Comparison of ENCODE assay signal across 1 cellular context in the genomic region with DNA sequence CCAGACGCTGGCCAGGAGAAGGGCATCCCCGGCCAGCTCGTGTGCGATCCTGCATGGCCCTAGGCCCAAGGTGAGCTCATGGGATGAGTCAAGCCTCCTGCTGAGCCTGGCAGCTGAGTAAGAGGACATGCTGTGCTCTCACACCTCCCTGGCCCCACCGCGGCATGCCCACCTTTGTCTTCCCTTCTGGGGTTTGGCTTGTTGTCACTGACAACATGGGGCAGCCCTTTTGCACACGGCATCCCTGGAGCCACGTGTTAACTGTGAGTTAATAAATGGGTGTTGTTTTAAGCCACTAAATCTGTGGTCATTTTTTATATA.
TF ChIP-seq lines count a peak whose summit lies in the region.

No MANE protein-coding gene starts in this region.

TF ChIP-seq in GM23338, 12 proteins besides CTCF, POLR2A, EP300 and RAD21 (continued from another document):
- TF ChIP-seq, protein P1, sequence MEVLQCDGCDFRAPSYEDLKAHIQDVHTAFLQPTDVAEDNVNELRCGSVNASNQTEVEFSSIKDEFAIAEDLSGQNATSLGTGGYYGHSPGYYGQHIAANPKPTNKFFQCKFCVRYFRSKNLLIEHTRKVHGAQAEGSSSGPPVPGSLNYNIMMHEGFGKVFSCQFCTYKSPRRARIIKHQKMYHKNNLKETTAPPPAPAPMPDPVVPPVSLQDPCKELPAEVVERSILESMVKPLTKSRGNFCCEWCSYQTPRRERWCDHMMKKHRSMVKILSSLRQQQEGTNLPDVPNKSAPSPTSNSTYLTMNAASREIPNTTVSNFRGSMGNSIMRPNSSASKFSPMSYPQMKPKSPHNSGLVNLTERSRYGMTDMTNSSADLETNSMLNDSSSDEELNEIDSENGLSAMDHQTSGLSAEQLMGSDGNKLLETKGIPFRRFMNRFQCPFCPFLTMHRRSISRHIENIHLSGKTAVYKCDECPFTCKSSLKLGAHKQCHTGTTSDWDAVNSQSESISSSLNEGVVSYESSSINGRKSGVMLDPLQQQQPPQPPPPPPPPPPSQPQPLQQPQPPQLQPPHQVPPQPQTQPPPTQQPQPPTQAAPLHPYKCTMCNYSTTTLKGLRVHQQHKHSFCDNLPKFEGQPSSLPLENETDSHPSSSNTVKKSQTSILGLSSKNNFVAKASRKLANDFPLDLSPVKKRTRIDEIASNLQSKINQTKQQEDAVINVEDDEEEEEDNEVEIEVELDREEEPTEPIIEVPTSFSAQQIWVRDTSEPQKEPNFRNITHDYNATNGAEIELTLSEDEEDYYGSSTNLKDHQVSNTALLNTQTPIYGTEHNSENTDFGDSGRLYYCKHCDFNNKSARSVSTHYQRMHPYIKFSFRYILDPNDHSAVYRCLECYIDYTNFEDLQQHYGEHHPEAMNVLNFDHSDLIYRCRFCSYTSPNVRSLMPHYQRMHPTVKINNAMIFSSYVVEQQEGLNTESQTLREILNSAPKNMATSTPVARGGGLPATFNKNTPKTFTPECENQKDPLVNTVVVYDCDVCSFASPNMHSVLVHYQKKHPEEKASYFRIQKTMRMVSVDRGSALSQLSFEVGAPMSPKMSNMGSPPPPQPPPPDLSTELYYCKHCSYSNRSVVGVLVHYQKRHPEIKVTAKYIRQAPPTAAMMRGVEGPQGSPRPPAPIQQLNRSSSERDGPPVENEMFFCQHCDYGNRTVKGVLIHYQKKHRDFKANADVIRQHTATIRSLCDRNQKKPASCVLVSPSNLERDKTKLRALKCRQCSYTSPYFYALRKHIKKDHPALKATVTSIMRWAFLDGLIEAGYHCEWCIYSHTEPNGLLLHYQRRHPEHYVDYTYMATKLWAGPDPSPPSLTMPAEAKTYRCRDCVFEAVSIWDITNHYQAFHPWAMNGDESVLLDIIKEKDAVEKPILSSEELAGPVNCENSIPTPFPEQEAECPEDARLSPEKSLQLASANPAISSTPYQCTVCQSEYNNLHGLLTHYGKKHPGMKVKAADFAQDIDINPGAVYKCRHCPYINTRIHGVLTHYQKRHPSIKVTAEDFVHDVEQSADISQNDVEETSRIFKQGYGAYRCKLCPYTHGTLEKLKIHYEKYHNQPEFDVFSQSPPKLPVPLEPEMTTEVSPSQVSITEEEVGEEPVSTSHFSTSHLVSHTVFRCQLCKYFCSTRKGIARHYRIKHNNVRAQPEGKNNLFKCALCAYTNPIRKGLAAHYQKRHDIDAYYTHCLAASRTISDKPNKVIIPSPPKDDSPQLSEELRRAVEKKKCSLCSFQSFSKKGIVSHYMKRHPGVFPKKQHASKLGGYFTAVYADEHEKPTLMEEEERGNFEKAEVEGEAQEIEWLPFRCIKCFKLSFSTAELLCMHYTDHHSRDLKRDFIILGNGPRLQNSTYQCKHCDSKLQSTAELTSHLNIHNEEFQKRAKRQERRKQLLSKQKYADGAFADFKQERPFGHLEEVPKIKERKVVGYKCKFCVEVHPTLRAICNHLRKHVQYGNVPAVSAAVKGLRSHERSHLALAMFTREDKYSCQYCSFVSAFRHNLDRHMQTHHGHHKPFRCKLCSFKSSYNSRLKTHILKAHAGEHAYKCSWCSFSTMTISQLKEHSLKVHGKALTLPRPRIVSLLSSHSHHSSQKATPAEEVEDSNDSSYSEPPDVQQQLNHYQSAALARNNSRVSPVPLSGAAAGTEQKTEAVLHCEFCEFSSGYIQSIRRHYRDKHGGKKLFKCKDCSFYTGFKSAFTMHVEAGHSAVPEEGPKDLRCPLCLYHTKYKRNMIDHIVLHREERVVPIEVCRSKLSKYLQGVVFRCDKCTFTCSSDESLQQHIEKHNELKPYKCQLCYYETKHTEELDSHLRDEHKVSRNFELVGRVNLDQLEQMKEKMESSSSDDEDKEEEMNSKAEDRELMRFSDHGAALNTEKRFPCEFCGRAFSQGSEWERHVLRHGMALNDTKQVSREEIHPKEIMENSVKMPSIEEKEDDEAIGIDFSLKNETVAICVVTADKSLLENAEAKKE (CRISPR knock-in tag; IDR thresholded peaks at IDR 0.05) = no peak
- TF ChIP-seq ZNF114 (CRISPR knock-in tag; IDR thresholded peaks at IDR 0.05) (no peak), POLR2AphosphoS5 (IDR thresholded peaks at IDR 0.05; ENCODE audit: low read depth) (no peak), CREB1 (CRISPR knock-in tag; IDR thresholded peaks at IDR 0.05; ENCODE audit: low read depth) (no peak), NANOG (IDR thresholded peaks at IDR 0.05; ENCODE audit: borderline replicate concordance) (no peak), EZH2phosphoT487 (IDR thresholded peaks at IDR 0.05; ENCODE audit: unreplicated experiment) (no peak), JUNB (IDR thresholded peaks at IDR 0.05; ENCODE audit: unreplicated experiment) (no peak)
- TF ChIP-seq, protein P2, sequence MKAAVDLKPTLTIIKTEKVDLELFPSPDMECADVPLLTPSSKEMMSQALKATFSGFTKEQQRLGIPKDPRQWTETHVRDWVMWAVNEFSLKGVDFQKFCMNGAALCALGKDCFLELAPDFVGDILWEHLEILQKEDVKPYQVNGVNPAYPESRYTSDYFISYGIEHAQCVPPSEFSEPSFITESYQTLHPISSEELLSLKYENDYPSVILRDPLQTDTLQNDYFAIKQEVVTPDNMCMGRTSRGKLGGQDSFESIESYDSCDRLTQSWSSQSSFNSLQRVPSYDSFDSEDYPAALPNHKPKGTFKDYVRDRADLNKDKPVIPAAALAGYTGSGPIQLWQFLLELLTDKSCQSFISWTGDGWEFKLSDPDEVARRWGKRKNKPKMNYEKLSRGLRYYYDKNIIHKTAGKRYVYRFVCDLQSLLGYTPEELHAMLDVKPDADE (IDR thresholded peaks at IDR 0.05) = no peak
- TF ChIP-seq, protein P3, sequence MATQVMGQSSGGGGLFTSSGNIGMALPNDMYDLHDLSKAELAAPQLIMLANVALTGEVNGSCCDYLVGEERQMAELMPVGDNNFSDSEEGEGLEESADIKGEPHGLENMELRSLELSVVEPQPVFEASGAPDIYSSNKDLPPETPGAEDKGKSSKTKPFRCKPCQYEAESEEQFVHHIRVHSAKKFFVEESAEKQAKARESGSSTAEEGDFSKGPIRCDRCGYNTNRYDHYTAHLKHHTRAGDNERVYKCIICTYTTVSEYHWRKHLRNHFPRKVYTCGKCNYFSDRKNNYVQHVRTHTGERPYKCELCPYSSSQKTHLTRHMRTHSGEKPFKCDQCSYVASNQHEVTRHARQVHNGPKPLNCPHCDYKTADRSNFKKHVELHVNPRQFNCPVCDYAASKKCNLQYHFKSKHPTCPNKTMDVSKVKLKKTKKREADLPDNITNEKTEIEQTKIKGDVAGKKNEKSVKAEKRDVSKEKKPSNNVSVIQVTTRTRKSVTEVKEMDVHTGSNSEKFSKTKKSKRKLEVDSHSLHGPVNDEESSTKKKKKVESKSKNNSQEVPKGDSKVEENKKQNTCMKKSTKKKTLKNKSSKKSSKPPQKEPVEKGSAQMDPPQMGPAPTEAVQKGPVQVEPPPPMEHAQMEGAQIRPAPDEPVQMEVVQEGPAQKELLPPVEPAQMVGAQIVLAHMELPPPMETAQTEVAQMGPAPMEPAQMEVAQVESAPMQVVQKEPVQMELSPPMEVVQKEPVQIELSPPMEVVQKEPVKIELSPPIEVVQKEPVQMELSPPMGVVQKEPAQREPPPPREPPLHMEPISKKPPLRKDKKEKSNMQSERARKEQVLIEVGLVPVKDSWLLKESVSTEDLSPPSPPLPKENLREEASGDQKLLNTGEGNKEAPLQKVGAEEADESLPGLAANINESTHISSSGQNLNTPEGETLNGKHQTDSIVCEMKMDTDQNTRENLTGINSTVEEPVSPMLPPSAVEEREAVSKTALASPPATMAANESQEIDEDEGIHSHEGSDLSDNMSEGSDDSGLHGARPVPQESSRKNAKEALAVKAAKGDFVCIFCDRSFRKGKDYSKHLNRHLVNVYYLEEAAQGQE (IDR thresholded peaks at IDR 0.05; ENCODE audit: unreplicated experiment) = no peak
